Comparison of ENCODE assay signal across 8 cellular contexts in genomic region chr17:2013220-2013993, GRCh38. TPM values are rescaled to one million over a fixed set of nuclear protein-coding genes. Genes with fewer than 3 reads are reported as not detected.
DNase-seq lines count a peak whose midpoint lies in the region; ATAC-seq and TF ChIP-seq lines count a peak whose summit lies in the region.
"Not testable (repeated sequence)": the region's sequence is repeated elsewhere in the genome, so short reads cannot be mapped to it uniquely, and the experiment has no call there.
"Had no signal": no experiment of that assay in that cellular context is flagged by ENCODE, and none has a peak within 500 bp of the region (broad histone marks: within the 10 kb centered on the region; RNA-seq: fewer than 3 reads in every experiment).

No MANE protein-coding gene starts in this region.

- H3K4me1 Mint-ChIP-seq in MCF 10A (ENCODE audit: insufficient read depth, unreplicated experiment) = peaks cover 39% of the 10 kb centered on the region

- peak overlapping the region; percentile 16 for H3K4me3 Mint-ChIP-seq in MCF 10A (ENCODE audit: unreplicated experiment)

- not testable (repeated sequence) for H3K9me3 ChIP-seq in BLaER1 treated with 17β-estradiol and CSF1 and Interleukin-3, amounts not matched to agents 10 nM and 100 nM (replicated peaks in 1 of 11); HEK293 (ENCODE audit: control insufficient read depth, insufficient read depth, low read depth, low read length); Panc1 (ENCODE audit: control insufficient read depth, insufficient read depth, low read depth, low read length); osteoblast (ENCODE audit: low read depth, low read length)

- POLR2A ChIA-PET in HEK293 (lab: Yijun Ruan, JAX) (interaction anchor here (1.6 kb wide), 1 partner anchor 11 kb away, joined by 5 read pairs; no protein-coding TSS in a partner anchor), MCF 10A (lab: Yijun Ruan, JAX) (interaction anchor here (0.7 to 4.2 kb wide), 2 partner anchors 11 to 93 kb away, joined by 3 to 24 read pairs; partner anchors contain the start of gene RTN4RL1)
- POLR2A ChIA-PET in Panc1 (lab: Charles Lee) = not testable (repeated sequence)

- H3K27me3 ChIP-seq in BLaER1 treated with 17β-estradiol and CSF1 and Interleukin-3, amounts not matched to agents 10 nM and 100 nM; Panc1 (ENCODE audit: control insufficient read depth, insufficient read depth, low read length); osteoblast (ENCODE audit: insufficient read depth, low read length): not testable (repeated sequence)

- DNase-seq in Panc1 (ENCODE audit: low read depth, low spot score); MCF 10A (ENCODE audit: unreplicated experiment): not testable (repeated sequence)
- DNase-seq in islet precursor cell (peak; percentile 96), osteoblast (ENCODE audit: insufficient read length, low spot score, missing footprints) (peak; percentile 23), superior temporal gyrus (ENCODE audit: extremely low spot score) (peak; percentile 2)

- H3K36me3 Mint-ChIP-seq in MCF 10A (ENCODE audit: insufficient read depth, unreplicated experiment) = not testable (repeated sequence)

- H3K4me1 ChIP-seq in BLaER1 treated with 17β-estradiol and CSF1 and Interleukin-3, amounts not matched to agents 10 nM and 100 nM = peaks cover 36 to 80% (median 63%) of the 10 kb centered on the region in 10 experiments
- not testable (repeated sequence) for H3K4me1 ChIP-seq in HEK293 (ENCODE audit: control insufficient read depth, insufficient read depth, low read length); Panc1 (ENCODE audit: control insufficient read depth, insufficient read depth, low read length)
- peaks cover 21% of the 10 kb centered on the region for H3K4me1 ChIP-seq in osteoblast (ENCODE audit: insufficient read depth, low read length)

- in situ Hi-C loops in Panc1 (cut with HindIII; ENCODE audit: low pct_unique_long_range_greater_than_20kb, low sequenced_read_pairs) = not testable (repeated sequence)

- H3K27me3 Mint-ChIP-seq in MCF 10A (ENCODE audit: insufficient read depth, unreplicated experiment) = not testable (repeated sequence)

- H3K9me3 Mint-ChIP-seq in MCF 10A (ENCODE audit: unreplicated experiment) = not testable (repeated sequence)

- not testable (repeated sequence) for H3K36me3 ChIP-seq in BLaER1 treated with 17β-estradiol and CSF1 and Interleukin-3, amounts not matched to agents 10 nM and 100 nM; HEK293 (ENCODE audit: control insufficient read depth in 2 of 2, insufficient read depth in 1 of 2, low read length in 2 of 2); Panc1 (ENCODE audit: control insufficient read depth, insufficient read depth, low read length); osteoblast (ENCODE audit: insufficient read depth, low read length)

- H3K27ac ChIP-seq in BLaER1 treated with 17β-estradiol and CSF1 and Interleukin-3, amounts not matched to agents 10 nM and 100 nM = peak overlapping the region in 4 of 11 experiments; percentile 12 to 63 (median 26); a peak in 1 of 22 replicates
- H3K27ac ChIP-seq in HEK293 (ENCODE audit: extremely low read depth, low read depth, low read length); Panc1 (ENCODE audit: low read length); osteoblast (ENCODE audit: low read depth, low read length): not testable (repeated sequence)

- intact Hi-C loops in Panc1 (cut with micrococcal nuclease; ENCODE audit: unreplicated experiment); MCF 10A (cut with micrococcal nuclease): not testable (repeated sequence)

- not testable (repeated sequence) for H3K4me3 ChIP-seq in BLaER1 treated with 17β-estradiol and CSF1 and Interleukin-3, amounts not matched to agents 10 nM and 100 nM; HEK293 (ENCODE audit: low read depth, low read length); Panc1 (ENCODE audit: low read depth in 2 of 2, low read length in 2 of 2); osteoblast (ENCODE audit: insufficient read depth, low read length)

- CTCF ChIA-PET in HEK293 (lab: Yijun Ruan, JAX) = interaction anchor here (0.6 to 4.9 kb wide), 5 partner anchors 12 to 366 kb away, joined by 3 to 25 read pairs (median 3); partner anchors contain the start of gene RTN4RL1
- CTCF ChIA-PET in Panc1 (lab: Charles Lee) = not testable (repeated sequence)
- CTCF ChIA-PET in MCF 10A (lab: Yijun Ruan, JAX) = interaction anchor here (0.6 to 1.1 kb wide), 2 partner anchors 104 to 866 kb away, joined by 3 read pairs; no protein-coding TSS in a partner anchor

- not testable (repeated sequence) for H3K79me2 ChIP-seq in osteoblast (ENCODE audit: insufficient read depth, low read length)

- H4K20me1 ChIP-seq in BLaER1 treated with 17β-estradiol and CSF1 and Interleukin-3, amounts not matched to agents 10 nM and 100 nM = peaks cover 0 to 17% (median 6%) of the 10 kb centered on the region in 11 experiments; a peak in 12 of 22 replicates
- H4K20me1 ChIP-seq in osteoblast (ENCODE audit: insufficient read depth, low read length) = not testable (repeated sequence)

- TF ChIP-seq CTCF in HEK293 (tag by site-specific recombination; IDR thresholded peaks at IDR 0.05); Panc1 (IDR thresholded peaks at IDR 0.05); MCF 10A (IDR thresholded peaks at IDR 0.05; ENCODE audit: unreplicated experiment); osteoblast (IDR thresholded peaks at IDR 0.05; ENCODE audit: extremely low read depth, low read depth, low read length): not testable (repeated sequence)

- ATAC-seq in Panc1 = peak; percentile 56; the same call in 1 of the 2 replicates

- peak overlapping the region in 10 of 11 experiments; percentile 70 to 88 (median 82); a peak in 15 of 22 replicates for H3K4me2 ChIP-seq in BLaER1 treated with 17β-estradiol and CSF1 and Interleukin-3, amounts not matched to agents 10 nM and 100 nM
- not testable (repeated sequence) for H3K4me2 ChIP-seq in osteoblast (ENCODE audit: insufficient read depth, low read length)

- H2AFZ ChIP-seq in osteoblast (ENCODE audit: low read length) = not testable (repeated sequence)

- H3K27ac Mint-ChIP-seq in MCF 10A (ENCODE audit: low read depth, unreplicated experiment) = peak overlapping the region; percentile 85

- not testable (repeated sequence) for BruUV-seq in Panc1 (replicated peaks; lab: Mats Ljungman, UMichigan); MCF 10A (replicated peaks; lab: Mats Ljungman, UMichigan)

- not testable (repeated sequence) for H3K9ac ChIP-seq in BLaER1 treated with 17β-estradiol and CSF1 and Interleukin-3, amounts not matched to agents 10 nM and 100 nM

TF ChIP-seq in HEK293, 187 proteins besides CTCF, POLR2A, EP300 and RAD21:
- TF ChIP-seq SETDB1 (IDR thresholded peaks at IDR 0.05; ENCODE audit: insufficient read length, low read length) (peak; percentile 72), ZNF37A (tag by site-specific recombination; IDR thresholded peaks at IDR 0.05) (peak; percentile 99), TRIM28 (IDR thresholded peaks at IDR 0.05; ENCODE audit: borderline replicate concordance, low read length) (peak; percentile 98)
TF ChIP-seq in HEK293: peak in this region for 3; not testable (repeated sequence) for 184.

RNA-seq across cellular contexts. Expression of gene RTN4RL1, which starts 11.7 kb away (rescaled TPM):
- 0.80 TPM for total RNA-seq in Panc1 (2021; ENCODE audit: unreplicated experiment)
- polyA plus RNA-seq in Panc1 (2012; ENCODE audit: insufficient read length) = 1.6 TPM
- total RNA-seq in MCF 10A (2022) = 2.9 and 3.6 TPM in 2 replicates
- 1.1 and 1.5 TPM in 2 replicates for total RNA-seq in osteoblast
- total RNA-seq: HepG2 had no signal

RNA-seq across cellular contexts. Expression of gene DPH1, which starts 16.5 kb away (rescaled TPM):
- 24.3 TPM for total RNA-seq in Panc1 (2021; ENCODE audit: unreplicated experiment)
- 43.5 TPM for polyA plus RNA-seq in Panc1 (2012; ENCODE audit: insufficient read length)
- 29.7 and 45.2 TPM in 2 replicates for total RNA-seq in MCF 10A (2022)
- total RNA-seq in osteoblast = 52.7 and 63.7 TPM in 2 replicates

RNA-seq across cellular contexts. Expression of gene OVCA2, which starts 28.4 kb away (rescaled TPM):
- total RNA-seq in Panc1 (2021; ENCODE audit: unreplicated experiment) (42.5 TPM), MCF 10A (2022) (28.8 and 33.5 TPM in 2 replicates), osteoblast (59.0 and 61.3 TPM in 2 replicates)
- 39.8 TPM for polyA plus RNA-seq in Panc1 (2012; ENCODE audit: insufficient read length)

RNA-seq across cellular contexts. Expression of gene HIC1, which starts 41.5 kb away (rescaled TPM):
- total RNA-seq in Panc1 (2021; ENCODE audit: unreplicated experiment) = 1.4 TPM
- 0.96 TPM for polyA plus RNA-seq in Panc1 (2012; ENCODE audit: insufficient read length)
- total RNA-seq in MCF 10A (2022) = 0.59 and 1.0 TPM in 2 replicates
- 18.5 and 19.7 TPM in 2 replicates for total RNA-seq in osteoblast
